3 cellular contexts compared by ENCODE assay signal in the genomic region with DNA sequence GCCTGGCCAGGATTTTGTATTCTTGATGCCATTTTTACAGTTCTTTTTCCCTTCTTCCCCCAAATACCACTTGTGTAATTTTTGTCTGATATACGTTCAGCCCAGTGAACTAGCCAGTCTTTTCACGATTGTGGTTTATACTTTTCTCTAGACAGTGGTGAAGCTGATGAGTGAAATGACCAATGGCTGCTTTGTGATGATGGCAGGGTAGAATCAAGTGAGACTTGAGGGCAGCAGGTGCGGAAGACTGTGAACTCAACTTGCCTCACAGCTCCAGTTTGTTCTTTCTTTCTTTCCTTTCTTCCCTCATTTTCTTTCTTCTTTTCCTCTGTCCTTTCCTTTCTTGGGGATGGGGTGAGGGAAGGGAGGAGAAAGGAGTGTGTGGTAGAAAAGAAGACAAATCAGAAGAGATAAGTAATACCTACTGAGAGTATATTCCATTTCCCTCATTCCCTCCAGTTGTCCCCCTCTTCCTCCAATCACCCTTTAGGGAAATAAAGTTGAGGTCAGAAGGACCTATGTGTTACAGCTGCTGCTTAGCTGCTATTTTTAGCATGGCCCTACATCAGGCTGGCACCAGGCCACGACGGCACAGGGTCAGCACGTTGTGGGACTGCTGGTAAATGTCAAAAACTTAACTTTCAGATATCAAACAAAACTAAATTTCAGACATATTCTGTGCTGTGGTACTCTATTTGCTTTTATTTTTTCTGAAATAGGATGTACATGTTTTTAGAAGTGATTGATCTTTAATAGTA.
TF ChIP-seq lines count a peak whose summit lies in the region.

No MANE protein-coding gene starts in this region.

TF ChIP-seq in SK-N-SH, 30 proteins besides CTCF, POLR2A, EP300 and RAD21:
- no peak for TF ChIP-seq FOXJ3 (CRISPR knock-in tag; IDR thresholded peaks at IDR 0.05)
- TF ChIP-seq, protein P1, sequence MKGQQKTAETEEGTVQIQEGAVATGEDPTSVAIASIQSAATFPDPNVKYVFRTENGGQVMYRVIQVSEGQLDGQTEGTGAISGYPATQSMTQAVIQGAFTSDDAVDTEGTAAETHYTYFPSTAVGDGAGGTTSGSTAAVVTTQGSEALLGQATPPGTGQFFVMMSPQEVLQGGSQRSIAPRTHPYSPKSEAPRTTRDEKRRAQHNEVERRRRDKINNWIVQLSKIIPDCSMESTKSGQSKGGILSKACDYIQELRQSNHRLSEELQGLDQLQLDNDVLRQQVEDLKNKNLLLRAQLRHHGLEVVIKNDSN (IDR thresholded peaks at IDR 0.05; ENCODE audit: borderline replicate concordance, low read depth): no peak
- no peak for TF ChIP-seq POLR2AphosphoS5 (IDR thresholded peaks at IDR 0.05; ENCODE audit: low read depth, low read length)
- no peak for TF ChIP-seq NRF1 (IDR thresholded peaks at IDR 0.05; ENCODE audit: low read depth, low read length)
- no peak for TF ChIP-seq FOXM1 (IDR thresholded peaks at IDR 0.05; ENCODE audit: low read depth)
- no peak for TF ChIP-seq NFIC (IDR thresholded peaks at IDR 0.05; ENCODE audit: borderline replicate concordance)
- TF ChIP-seq, protein P2, sequence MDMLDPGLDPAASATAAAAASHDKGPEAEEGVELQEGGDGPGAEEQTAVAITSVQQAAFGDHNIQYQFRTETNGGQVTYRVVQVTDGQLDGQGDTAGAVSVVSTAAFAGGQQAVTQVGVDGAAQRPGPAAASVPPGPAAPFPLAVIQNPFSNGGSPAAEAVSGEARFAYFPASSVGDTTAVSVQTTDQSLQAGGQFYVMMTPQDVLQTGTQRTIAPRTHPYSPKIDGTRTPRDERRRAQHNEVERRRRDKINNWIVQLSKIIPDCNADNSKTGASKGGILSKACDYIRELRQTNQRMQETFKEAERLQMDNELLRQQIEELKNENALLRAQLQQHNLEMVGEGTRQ (IDR thresholded peaks at IDR 0.05; ENCODE audit: borderline replicate concordance, low read depth, low read length): no peak
- TF ChIP-seq, protein P3, sequence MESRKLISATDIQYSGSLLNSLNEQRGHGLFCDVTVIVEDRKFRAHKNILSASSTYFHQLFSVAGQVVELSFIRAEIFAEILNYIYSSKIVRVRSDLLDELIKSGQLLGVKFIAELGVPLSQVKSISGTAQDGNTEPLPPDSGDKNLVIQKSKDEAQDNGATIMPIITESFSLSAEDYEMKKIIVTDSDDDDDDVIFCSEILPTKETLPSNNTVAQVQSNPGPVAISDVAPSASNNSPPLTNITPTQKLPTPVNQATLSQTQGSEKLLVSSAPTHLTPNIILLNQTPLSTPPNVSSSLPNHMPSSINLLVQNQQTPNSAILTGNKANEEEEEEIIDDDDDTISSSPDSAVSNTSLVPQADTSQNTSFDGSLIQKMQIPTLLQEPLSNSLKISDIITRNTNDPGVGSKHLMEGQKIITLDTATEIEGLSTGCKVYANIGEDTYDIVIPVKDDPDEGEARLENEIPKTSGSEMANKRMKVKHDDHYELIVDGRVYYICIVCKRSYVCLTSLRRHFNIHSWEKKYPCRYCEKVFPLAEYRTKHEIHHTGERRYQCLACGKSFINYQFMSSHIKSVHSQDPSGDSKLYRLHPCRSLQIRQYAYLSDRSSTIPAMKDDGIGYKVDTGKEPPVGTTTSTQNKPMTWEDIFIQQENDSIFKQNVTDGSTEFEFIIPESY (IDR thresholded peaks at IDR 0.05; ENCODE audit: borderline replicate concordance, low read depth): no peak
- TF ChIP-seq SIN3A (IDR thresholded peaks at IDR 0.05; ENCODE audit: borderline replicate concordance, low read depth, low read length): no peak
- TF ChIP-seq MXI1 (IDR thresholded peaks at IDR 0.05; ENCODE audit: low read depth, low read length): no peak

TF ChIP-seq in SK-N-SH treated with all-trans-retinoic acid at 6 μM for 48 hours, 23 proteins besides CTCF, POLR2A, EP300 and RAD21:
- TF ChIP-seq ZNF8 (CRISPR knock-in tag; IDR thresholded peaks at IDR 0.05) (no peak), ESRRG (CRISPR knock-in tag; IDR thresholded peaks at IDR 0.05) (no peak), OSR1 (CRISPR knock-in tag; IDR thresholded peaks at IDR 0.05) (no peak)

TF ChIP-seq in endothelial cell of umbilical vein, 7 proteins besides CTCF, POLR2A, EP300 and RAD21:
- no peak for TF ChIP-seq JUN (IDR thresholded peaks at IDR 0.05; ENCODE audit: borderline replicate concordance, insufficient read depth, insufficient read length, low read depth)
- no peak for TF ChIP-seq FOS (IDR thresholded peaks at IDR 0.05; ENCODE audit: borderline replicate concordance, insufficient read depth, low read length)
- no peak for TF ChIP-seq POLR2AphosphoS5 (IDR thresholded peaks at IDR 0.05; ENCODE audit: insufficient read depth, low read depth, low read length)
- TF ChIP-seq GATA2 (IDR thresholded peaks at IDR 0.05; ENCODE audit: insufficient read depth, insufficient read length, low read depth, low read length): no peak
- TF ChIP-seq, protein P4, sequence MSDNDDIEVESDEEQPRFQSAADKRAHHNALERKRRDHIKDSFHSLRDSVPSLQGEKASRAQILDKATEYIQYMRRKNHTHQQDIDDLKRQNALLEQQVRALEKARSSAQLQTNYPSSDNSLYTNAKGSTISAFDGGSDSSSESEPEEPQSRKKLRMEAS (IDR thresholded peaks at IDR 0.05; ENCODE audit: insufficient read depth, insufficient read length): no peak
- no peak for TF ChIP-seq MYC (IDR thresholded peaks at IDR 0.05; ENCODE audit: low read depth, low read length)
- no peak for TF ChIP-seq EZH2 (IDR thresholded peaks at IDR 0.05; ENCODE audit: borderline replicate concordance, low read depth, low read length, severe bottlenecking)
